In genomic region chr2:68253211-68254068, GRCh38 we compare ENCODE assay signal across 8 cellular contexts. TPM values are rescaled to one million over a fixed set of nuclear protein-coding genes. Genes with fewer than 3 reads are reported as not detected.
DNase-seq lines count a peak whose midpoint lies in the region; ATAC-seq and TF ChIP-seq lines count a peak whose summit lies in the region.

No MANE protein-coding gene starts in this region.

- H3K79me2 ChIP-seq in Karpas-422 (ENCODE audit: low read length): peaks cover 47% of the 10 kb centered on the region

- no peak for TF ChIP-seq POLR2A in prostate gland (IDR thresholded peaks at IDR 0.05)

- H3K27ac ChIP-seq in CD4-positive, alpha-beta T cell (ENCODE audit: low read depth, low read length): peak overlapping the region; percentile 92
- peak overlapping the region; percentile 60 for H3K27ac ChIP-seq in Karpas-422 (ENCODE audit: low read length)
- peak overlapping the region; percentile 96 to 97 for H3K27ac ChIP-seq in prostate gland

- H3K36me3 Mint-ChIP-seq in CD4-positive, alpha-beta T cell (ENCODE audit: low read depth): peaks cover 30% of the 10 kb centered on the region
- H3K36me3 Mint-ChIP-seq in activated CD8-positive, alpha-beta T cell treated with anti-CD3 and anti-CD28 coated beads, Interleukin-2, amount 10 ng/mL, durations not matched to agents 7 days and 5 days (ENCODE audit: low read depth): peaks cover 23% of the 10 kb centered on the region

- WGBS in prostate gland: under 1% methylated on average over 16 of the region's 16 CpGs

- H3K4me3 ChIP-seq in Karpas-422 (ENCODE audit: low read length) (peak overlapping the region; percentile 90), fibroblast of villous mesenchyme (ENCODE audit: low read depth, low read length) (peak overlapping the region; percentile 97), prostate gland (peak overlapping the region; percentile 89 to 91)

- peak in 5 of 10 experiments; percentile 11 to 28 (median 21) for DNase-seq in CD4-positive, alpha-beta T cell
- DNase-seq in Karpas-422 (peak; percentile 78), fibroblast of villous mesenchyme (ENCODE audit: low read depth) (peak; percentile 44), prostate gland (ENCODE audit: low spot score) (no peak), NCI-H187 (lab: John Stamatoyannopoulos, UW) (no peak)
- peak; percentile 65 for DNase-seq in activated CD8-positive, alpha-beta T cell treated with anti-CD3 and anti-CD28 coated beads, Interleukin-2, amount 10 ng/mL, durations not matched to agents 7 days and 5 days

- H3K9me2 ChIP-seq in Karpas-422 (replicated peaks; ENCODE audit: insufficient read depth, low read length): no peaks in the 10 kb centered on the region

- peak overlapping the region; percentile 99 for H3K4me3 Mint-ChIP-seq in CD4-positive, alpha-beta T cell
- H3K4me3 Mint-ChIP-seq in activated CD8-positive, alpha-beta T cell treated with anti-CD3 and anti-CD28 coated beads, Interleukin-2, amount 10 ng/mL, durations not matched to agents 7 days and 5 days: peak overlapping the region; percentile 97

- peaks cover 5% of the 10 kb centered on the region for H3K27me3 Mint-ChIP-seq in CD4-positive, alpha-beta T cell
- no peaks in the 10 kb centered on the region for H3K27me3 Mint-ChIP-seq in activated CD8-positive, alpha-beta T cell treated with anti-CD3 and anti-CD28 coated beads, Interleukin-2, amount 10 ng/mL, durations not matched to agents 7 days and 5 days (ENCODE audit: low read depth)

- no peak for ATAC-seq in CD4-positive, alpha-beta T cell (ENCODE audit: poor library complexity)
- ATAC-seq in activated CD8-positive, alpha-beta T cell treated with anti-CD3 and anti-CD28 coated beads, Interleukin-2, amount 10 ng/mL, durations not matched to agents 7 days and 5 days: no peak
- ATAC-seq in GM18867 (IDR thresholded peaks at IDR 0.05; ENCODE audit: unreplicated experiment) (no peak), HG03175 (IDR thresholded peaks at IDR 0.05; ENCODE audit: unreplicated experiment) (no peak)

- H3K9me3 ChIP-seq in CD4-positive, alpha-beta T cell (ENCODE audit: control insufficient read depth, low read length): no peaks in the 10 kb centered on the region
- H3K9me3 ChIP-seq in Karpas-422 (ENCODE audit: low read length) (no peaks in the 10 kb centered on the region), prostate gland (no peaks in the 10 kb centered on the region)

- intact Hi-C loops in CD4-positive, alpha-beta T cell (cut with DNase I, micrococcal nuclease): loop anchor here in 1 of 2 experiments (5.0 kb wide), 1 partner anchor 191 kb away; the partner anchor contains the start of gene C1D
- intact Hi-C loops in prostate gland (cut with DNase I): loop anchor here (2.0 kb wide), 1 partner anchor 97 kb away; the partner anchor contains the start of gene PNO1

- no peaks in the 10 kb centered on the region for H3K27me3 ChIP-seq in CD4-positive, alpha-beta T cell (ENCODE audit: control insufficient read depth, insufficient read depth, low read length)
- H3K27me3 ChIP-seq in Karpas-422 (ENCODE audit: low read length): no peaks in the 10 kb centered on the region
- no peaks in the 10 kb centered on the region for H3K27me3 ChIP-seq in prostate gland (replicated peaks; ENCODE audit: insufficient read depth)

- TF ChIP-seq CTCF in CD4-positive, alpha-beta T cell (IDR thresholded peaks at IDR 0.05): no peak
- no peak for TF ChIP-seq CTCF in fibroblast of villous mesenchyme (IDR thresholded peaks at IDR 0.05; ENCODE audit: insufficient read depth, low read depth, low read length)
- no peak for TF ChIP-seq CTCF in prostate gland (IDR thresholded peaks at IDR 0.05)

- POLR2A ChIA-PET in CD4-positive, alpha-beta T cell (lab: Charles Lee): interaction anchor here (1.0 to 6.2 kb wide), 14 partner anchors 17 to 1184 kb away, joined by 3 to 95 read pairs (median 6); partner anchors contain the start of genes C1D, NFU1 and PNO1
- POLR2A ChIA-PET in activated CD8-positive, alpha-beta T cell treated with anti-CD3 and anti-CD28 coated beads, Interleukin-2, amount 10 ng/mL, durations not matched to agents 7 days and 5 days (lab: Charles Lee): interaction anchor here (0.7 to 1.8 kb wide), 7 partner anchors 10 to 214 kb away, joined by 3 to 7 read pairs (median 3); partner anchors contain the start of genes APLF and FBXO48

- H3K4me1 ChIP-seq in Karpas-422 (ENCODE audit: low read length) (peaks cover 34% of the 10 kb centered on the region), prostate gland (replicated peaks) (peaks cover 2% of the 10 kb centered on the region)

- H3K36me3 ChIP-seq in Karpas-422 (ENCODE audit: insufficient read depth, low read length) (peaks cover 18% of the 10 kb centered on the region; the same call in 1 of the 2 replicates), prostate gland (no peaks in the 10 kb centered on the region)

- peak overlapping the region; percentile 100 for H3K4me2 ChIP-seq in Karpas-422 (ENCODE audit: low read depth, low read length, poor library complexity, severe bottlenecking)

- CTCF ChIA-PET in CD4-positive, alpha-beta T cell (lab: Charles Lee): interaction anchor here (0.6 to 3.5 kb wide), 4 partner anchors 29 to 244 kb away, joined by 3 to 12 read pairs (median 6); no protein-coding TSS in a partner anchor
- CTCF ChIA-PET in activated CD8-positive, alpha-beta T cell treated with anti-CD3 and anti-CD28 coated beads, Interleukin-2, amount 10 ng/mL, durations not matched to agents 7 days and 5 days (lab: Charles Lee): interaction anchor here (1.0 to 3.0 kb wide), 5 partner anchors 29 to 188 kb away, joined by 3 to 13 read pairs (median 5); no protein-coding TSS in a partner anchor

- no peaks in the 10 kb centered on the region for H3K9me3 Mint-ChIP-seq in CD4-positive, alpha-beta T cell
- H3K9me3 Mint-ChIP-seq in activated CD8-positive, alpha-beta T cell treated with anti-CD3 and anti-CD28 coated beads, Interleukin-2, amount 10 ng/mL, durations not matched to agents 7 days and 5 days (ENCODE audit: insufficient read depth): no peaks in the 10 kb centered on the region

- H3K4me1 Mint-ChIP-seq in CD4-positive, alpha-beta T cell (ENCODE audit: low read depth): peaks cover 50% of the 10 kb centered on the region
- H3K4me1 Mint-ChIP-seq in activated CD8-positive, alpha-beta T cell treated with anti-CD3 and anti-CD28 coated beads, Interleukin-2, amount 10 ng/mL, durations not matched to agents 7 days and 5 days (ENCODE audit: low read depth): peaks cover 39% of the 10 kb centered on the region

- H3K9ac ChIP-seq in Karpas-422 (ENCODE audit: low read length): peak overlapping the region; percentile 96

- peaks cover 32% of the 10 kb centered on the region for H4K20me1 ChIP-seq in Karpas-422 (ENCODE audit: insufficient read depth, low read depth, low read length)

- H2AFZ ChIP-seq in Karpas-422 (ENCODE audit: low read length): peak overlapping the region; percentile 70

- no peak overlapping the region for H3K27ac Mint-ChIP-seq in CD4-positive, alpha-beta T cell
- peak overlapping the region; percentile 97 for H3K27ac Mint-ChIP-seq in activated CD8-positive, alpha-beta T cell treated with anti-CD3 and anti-CD28 coated beads, Interleukin-2, amount 10 ng/mL, durations not matched to agents 7 days and 5 days

RNA-seq across cellular contexts. Expression of gene PPP3R1, which starts 1.1 kb away (rescaled TPM):
- total RNA-seq in CD4-positive, alpha-beta T cell: 10 to 100 TPM; 69.8 to 70.3 TPM
- total RNA-seq in Karpas-422 (2014; rRNA removed; shearing (Covaris generic); ENCODE audit: low replicate concordance): 24.1 and 55.9 TPM in 2 replicates
- total RNA-seq in activated CD8-positive, alpha-beta T cell treated with anti-CD3 and anti-CD28 coated beads, Interleukin-2, amount 10 ng/mL, durations not matched to agents 7 days and 5 days: 10 to 100 TPM; 67.6 to 71.8 TPM
- total RNA-seq in fibroblast of villous mesenchyme: 28.0 and 38.4 TPM in 2 replicates
- total RNA-seq in prostate gland: 10 to 100 TPM; 31.3 to 34.9 TPM

Comparison
In these comparisons a context has a peak if more than half of its experiments do, and no peak if none do; other contexts are left out.
1. DNase-seq: peak in Karpas-422 (single experiment), activated CD8-positive, alpha-beta T cell treated with anti-CD3 and anti-CD28 coated beads, Interleukin-2, amount 10 ng/mL, durations not matched to agents 7 days and 5 days (single experiment) and fibroblast of villous mesenchyme (single experiment); none in prostate gland (single experiment) and NCI-H187 (0 of 2).
2. Peak in every context shown above with its lines, with median percentiles within 50 percentile points of each other: H3K27ac ChIP-seq and H3K4me3 ChIP-seq.